Comparison of ENCODE assay signal across 20 cellular contexts in genomic region chr6:88368071-88368787, GRCh38.
A peak's percentile ranks its signal among the peaks of the same experiment; 100 is the strongest.
DNase-seq lines count a peak whose midpoint lies in the region; TF ChIP-seq lines count a peak whose summit lies in the region.
"Had no signal": no experiment of that assay in that cellular context is flagged by ENCODE, and none has a peak within 500 bp of the region (broad histone marks: within the 10 kb centered on the region; RNA-seq: fewer than 3 reads in every experiment).

No MANE protein-coding gene starts in this region.

- no peak overlapping the region for H3K4me2 ChIP-seq in MM.1S (ENCODE audit: low read depth, low read length)

- no peaks in the 10 kb centered on the region for H3K4me1 ChIP-seq in suprapubic skin
- no peaks in the 10 kb centered on the region for H3K4me1 ChIP-seq in Peyer's patch
- H3K4me1 ChIP-seq in MM.1S (ENCODE audit: low read length): no peaks in the 10 kb centered on the region
- no peaks in the 10 kb centered on the region for H3K4me1 ChIP-seq in vagina
- H3K4me1 ChIP-seq: body of pancreas, gastrocnemius medialis, lower lobe of right lung, prostate gland had no signal

- TF ChIP-seq CTCF in fibroblast of the aortic adventitia (IDR thresholded peaks at IDR 0.05; ENCODE audit: insufficient read depth, low read length) (no peak), suprapubic skin (IDR thresholded peaks at IDR 0.05) (no peak), Peyer's patch (IDR thresholded peaks at IDR 0.05) (no peak), MM.1S (IDR thresholded peaks at IDR 0.05; ENCODE audit: low read length) (no peak), vagina (IDR thresholded peaks at IDR 0.05) (no peak)

- TF ChIP-seq POLR2A in suprapubic skin (IDR thresholded peaks at IDR 0.05) (no peak), Peyer's patch (IDR thresholded peaks at IDR 0.05) (no peak), vagina (IDR thresholded peaks at IDR 0.05) (no peak)

- H3K27ac ChIP-seq in suprapubic skin (peak overlapping the region; percentile 55), Peyer's patch (no peak overlapping the region), MM.1S (ENCODE audit: low read length) (no peak overlapping the region), vagina (no peak overlapping the region)
- H3K27ac ChIP-seq: body of pancreas, C4-2B, lower lobe of right lung, prostate gland had no signal

- no peaks in the 10 kb centered on the region for H3K79me2 ChIP-seq in MM.1S (ENCODE audit: low read length)

- no peaks in the 10 kb centered on the region for H3K27me3 ChIP-seq in suprapubic skin
- no peaks in the 10 kb centered on the region for H3K27me3 ChIP-seq in Peyer's patch
- no peaks in the 10 kb centered on the region for H3K27me3 ChIP-seq in MM.1S (replicated peaks; ENCODE audit: insufficient read depth, low read length)
- no peaks in the 10 kb centered on the region for H3K27me3 ChIP-seq in vagina
- H3K27me3 ChIP-seq: body of pancreas, gastrocnemius medialis had no signal

- DNase-seq in GM04504 (ENCODE audit: low read depth) (peak; percentile 61), amniotic epithelial cell (ENCODE audit: low read depth) (peak; percentile 62), fibroblast of the aortic adventitia (ENCODE audit: low read depth) (peak; percentile 96), suprapubic skin (ENCODE audit: low spot score in 2 of 2) (no peak), Peyer's patch (no peak), MM.1S (no peak), vagina (ENCODE audit: extremely low spot score in 2 of 2) (no peak), 8988T (no peak)
- DNase-seq: activated effector memory CD4-positive, alpha-beta T cell treated with anti-CD3 and anti-CD28 coated beads, Interleukin-2, amount 50 U/mL, for 16 hours; body of pancreas; DMS79; effector CD4-positive, alpha-beta T cell; gastrocnemius medialis; GOT3; lower lobe of right lung; naive thymus-derived CD4-positive, alpha-beta T cell; NCI-H187 treated with DMSO at 0.1 percent for 48 hours; NCI-H748 treated with DMSO at 0.1 percent for 48 hours had no signal

- no peaks in the 10 kb centered on the region for H3F3A ChIP-seq in MM.1S (ENCODE audit: insufficient read depth, low read length)

- H4K20me1 ChIP-seq in MM.1S (ENCODE audit: insufficient read depth, low read length): no peaks in the 10 kb centered on the region

- no peak overlapping the region for H3K4me3 ChIP-seq in fibroblast of the aortic adventitia (ENCODE audit: low read depth, low read length)
- no peak overlapping the region for H3K4me3 ChIP-seq in suprapubic skin
- H3K4me3 ChIP-seq in Peyer's patch: no peak overlapping the region
- no peak overlapping the region for H3K4me3 ChIP-seq in MM.1S (ENCODE audit: low read length)
- H3K4me3 ChIP-seq in vagina: no peak overlapping the region
- H3K4me3 ChIP-seq: body of pancreas, gastrocnemius medialis, lower lobe of right lung, prostate gland had no signal

- 65% methylated on average over 2 of the region's 2 CpGs for WGBS in suprapubic skin

- no peaks in the 10 kb centered on the region for H3K9me2 ChIP-seq in MM.1S (replicated peaks; ENCODE audit: insufficient read depth, low read length)

- intact Hi-C loops in vagina (cut with DNase I): no loop called here

- H3K36me3 ChIP-seq in suprapubic skin (no peaks in the 10 kb centered on the region), Peyer's patch (no peaks in the 10 kb centered on the region), MM.1S (replicated peaks; ENCODE audit: insufficient read depth, low read length) (no peaks in the 10 kb centered on the region), vagina (no peaks in the 10 kb centered on the region)
- H3K36me3 ChIP-seq: gastrocnemius medialis, lower lobe of right lung, prostate gland had no signal

- no peak for TF ChIP-seq EP300 in suprapubic skin (IDR thresholded peaks at IDR 0.05)

- no peak overlapping the region for H3K9ac ChIP-seq in MM.1S (ENCODE audit: low read length)

- H2AFZ ChIP-seq in MM.1S (ENCODE audit: low read length): no peak overlapping the region

- no peaks in the 10 kb centered on the region for H3K9me3 ChIP-seq in suprapubic skin
- no peaks in the 10 kb centered on the region for H3K9me3 ChIP-seq in Peyer's patch
- H3K9me3 ChIP-seq in MM.1S (replicated peaks; ENCODE audit: insufficient read depth, low read length): no peaks in the 10 kb centered on the region
- no peaks in the 10 kb centered on the region for H3K9me3 ChIP-seq in vagina
- H3K9me3 ChIP-seq: body of pancreas, gastrocnemius medialis, lower lobe of right lung, prostate gland had no signal

Comparison
In these comparisons a context has a peak if more than half of its experiments do, and no peak if none do; other contexts are left out.
1. DNase-seq: peak in GM04504 (single experiment), amniotic epithelial cell (single experiment) and fibroblast of the aortic adventitia (single experiment); none in suprapubic skin (0 of 2), Peyer's patch (0 of 3), MM.1S (single experiment), vagina (0 of 2) and 8988T (single experiment).